ENCODE assay signal across 1 cellular context in the genomic region with DNA sequence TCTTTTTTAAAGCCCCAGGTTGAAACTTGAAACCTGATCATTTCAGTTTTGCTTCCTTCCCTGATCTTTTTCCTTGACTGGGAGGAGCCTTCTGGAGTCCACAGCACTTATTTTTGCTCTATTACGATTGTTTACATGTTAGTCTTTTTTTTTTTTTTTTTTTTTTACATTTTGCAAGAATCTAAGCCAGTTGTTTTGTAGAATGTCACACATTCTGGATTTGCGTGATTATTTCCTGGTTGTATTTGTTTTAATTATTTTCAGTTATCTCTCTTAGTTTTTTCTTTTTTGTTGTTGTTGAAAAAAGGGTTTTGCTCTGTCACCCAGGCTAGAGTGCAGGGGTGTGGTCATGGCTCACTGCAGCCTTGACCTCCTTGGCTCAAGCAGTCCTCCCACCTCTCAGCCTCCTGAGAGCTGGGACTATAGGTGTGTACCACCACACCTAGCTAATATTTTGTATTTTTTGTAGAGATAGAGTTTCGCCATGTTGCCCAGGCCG.
TF ChIP-seq lines count a peak whose summit lies in the region.

No MANE protein-coding gene starts in this region.

TF ChIP-seq in K562, 482 proteins besides CTCF, POLR2A, EP300 and RAD21 (continued from another document and continues in another):
- TF ChIP-seq, protein P1, sequence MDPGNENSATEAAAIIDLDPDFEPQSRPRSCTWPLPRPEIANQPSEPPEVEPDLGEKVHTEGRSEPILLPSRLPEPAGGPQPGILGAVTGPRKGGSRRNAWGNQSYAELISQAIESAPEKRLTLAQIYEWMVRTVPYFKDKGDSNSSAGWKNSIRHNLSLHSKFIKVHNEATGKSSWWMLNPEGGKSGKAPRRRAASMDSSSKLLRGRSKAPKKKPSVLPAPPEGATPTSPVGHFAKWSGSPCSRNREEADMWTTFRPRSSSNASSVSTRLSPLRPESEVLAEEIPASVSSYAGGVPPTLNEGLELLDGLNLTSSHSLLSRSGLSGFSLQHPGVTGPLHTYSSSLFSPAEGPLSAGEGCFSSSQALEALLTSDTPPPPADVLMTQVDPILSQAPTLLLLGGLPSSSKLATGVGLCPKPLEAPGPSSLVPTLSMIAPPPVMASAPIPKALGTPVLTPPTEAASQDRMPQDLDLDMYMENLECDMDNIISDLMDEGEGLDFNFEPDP (CRISPR knock-in tag; IDR thresholded peaks at IDR 0.05), result no peak
- TF ChIP-seq NR2C1 (IDR thresholded peaks at IDR 0.05) (no peak), NR2C1 (tag; IDR thresholded peaks at IDR 0.05) (no peak), FOSL1 (tag; conservative IDR thresholded peaks at IDR 0.05) (no peak), HDAC1 (IDR thresholded peaks at IDR 0.05) (no peak), RBM15 (IDR thresholded peaks at IDR 0.05; ENCODE audit: insufficient read depth, low read length) (no peak), E2F3 (CRISPR knock-in tag; IDR thresholded peaks at IDR 0.05) (no peak), ZFP91 (CRISPR knock-in tag; IDR thresholded peaks at IDR 0.05) (no peak), UBTF (IDR thresholded peaks at IDR 0.05; ENCODE audit: borderline replicate concordance in 1 of 2, low read depth in 2 of 2, low read length in 2 of 2) (no peak), CTCFL (IDR thresholded peaks at IDR 0.05; ENCODE audit: borderline replicate concordance, insufficient read depth, low read depth, low read length, poor library complexity, severe bottlenecking) (no peak), HINFP (tag; conservative IDR thresholded peaks at IDR 0.05; ENCODE audit: low read depth) (no peak), FOS (IDR thresholded peaks at IDR 0.05; ENCODE audit: extremely low read depth, insufficient read length) (no peak), KAT2B (IDR thresholded peaks at IDR 0.05; ENCODE audit: low read depth, low read length) (no peak), ZNF696 (CRISPR knock-in tag; conservative IDR thresholded peaks at IDR 0.05) (no peak), TAL1 (IDR thresholded peaks at IDR 0.05) (no peak), ZNF253 (CRISPR knock-in tag; conservative IDR thresholded peaks at IDR 0.05) (no peak), KDM2B (CRISPR knock-in tag; IDR thresholded peaks at IDR 0.05) (no peak), XRCC4 (IDR thresholded peaks at IDR 0.05; ENCODE audit: extremely low read depth, insufficient read depth, insufficient read length) (no peak), PCBP1 (IDR thresholded peaks at IDR 0.05; ENCODE audit: low read depth, low read length, poor library complexity, severe bottlenecking) (no peak), CREM (IDR thresholded peaks at IDR 0.05; ENCODE audit: low read depth) (0 out of 2 replicates have a peak, but pooled peaks have one; percentile 11), C11orf30 (IDR thresholded peaks at IDR 0.05; ENCODE audit: low read depth) (peak; percentile 67; the same call in 1 of the 2 replicates), SRF (CRISPR knock-in tag; IDR thresholded peaks at IDR 0.05) (no peak), ZNF174 (CRISPR knock-in tag; IDR thresholded peaks at IDR 0.05) (no peak), CLOCK (CRISPR knock-in tag; IDR thresholded peaks at IDR 0.05; ENCODE audit: borderline replicate concordance) (no peak), ZNF184 (CRISPR knock-in tag; IDR thresholded peaks at IDR 0.05) (no peak), HMGXB4 (CRISPR knock-in tag; IDR thresholded peaks at IDR 0.05) (no peak), YBX1 (IDR thresholded peaks at IDR 0.05) (no peak)
- TF ChIP-seq, protein P2, sequence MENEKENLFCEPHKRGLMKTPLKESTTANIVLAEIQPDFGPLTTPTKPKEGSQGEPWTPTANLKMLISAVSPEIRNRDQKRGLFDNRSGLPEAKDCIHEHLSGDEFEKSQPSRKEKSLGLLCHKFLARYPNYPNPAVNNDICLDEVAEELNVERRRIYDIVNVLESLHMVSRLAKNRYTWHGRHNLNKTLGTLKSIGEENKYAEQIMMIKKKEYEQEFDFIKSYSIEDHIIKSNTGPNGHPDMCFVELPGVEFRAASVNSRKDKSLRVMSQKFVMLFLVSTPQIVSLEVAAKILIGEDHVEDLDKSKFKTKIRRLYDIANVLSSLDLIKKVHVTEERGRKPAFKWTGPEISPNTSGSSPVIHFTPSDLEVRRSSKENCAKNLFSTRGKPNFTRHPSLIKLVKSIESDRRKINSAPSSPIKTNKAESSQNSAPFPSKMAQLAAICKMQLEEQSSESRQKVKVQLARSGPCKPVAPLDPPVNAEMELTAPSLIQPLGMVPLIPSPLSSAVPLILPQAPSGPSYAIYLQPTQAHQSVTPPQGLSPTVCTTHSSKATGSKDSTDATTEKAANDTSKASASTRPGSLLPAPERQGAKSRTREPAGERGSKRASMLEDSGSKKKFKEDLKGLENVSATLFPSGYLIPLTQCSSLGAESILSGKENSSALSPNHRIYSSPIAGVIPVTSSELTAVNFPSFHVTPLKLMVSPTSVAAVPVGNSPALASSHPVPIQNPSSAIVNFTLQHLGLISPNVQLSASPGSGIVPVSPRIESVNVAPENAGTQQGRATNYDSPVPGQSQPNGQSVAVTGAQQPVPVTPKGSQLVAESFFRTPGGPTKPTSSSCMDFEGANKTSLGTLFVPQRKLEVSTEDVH (IDR thresholded peaks at IDR 0.05; ENCODE audit: low read depth, partially characterized antibody), result no peak
- TF ChIP-seq, protein P3, sequence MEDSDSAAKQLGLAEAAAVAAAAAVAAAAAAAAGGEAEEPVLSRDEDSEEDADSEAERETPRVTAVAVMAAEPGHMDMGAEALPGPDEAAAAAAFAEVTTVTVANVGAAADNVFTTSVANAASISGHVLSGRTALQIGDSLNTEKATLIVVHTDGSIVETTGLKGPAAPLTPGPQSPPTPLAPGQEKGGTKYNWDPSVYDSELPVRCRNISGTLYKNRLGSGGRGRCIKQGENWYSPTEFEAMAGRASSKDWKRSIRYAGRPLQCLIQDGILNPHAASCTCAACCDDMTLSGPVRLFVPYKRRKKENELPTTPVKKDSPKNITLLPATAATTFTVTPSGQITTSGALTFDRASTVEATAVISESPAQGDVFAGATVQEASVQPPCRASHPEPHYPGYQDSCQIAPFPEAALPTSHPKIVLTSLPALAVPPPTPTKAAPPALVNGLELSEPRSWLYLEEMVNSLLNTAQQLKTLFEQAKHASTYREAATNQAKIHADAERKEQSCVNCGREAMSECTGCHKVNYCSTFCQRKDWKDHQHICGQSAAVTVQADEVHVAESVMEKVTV (CRISPR knock-in tag; IDR thresholded peaks at IDR 0.05), result no peak
- TF ChIP-seq, protein P4, sequence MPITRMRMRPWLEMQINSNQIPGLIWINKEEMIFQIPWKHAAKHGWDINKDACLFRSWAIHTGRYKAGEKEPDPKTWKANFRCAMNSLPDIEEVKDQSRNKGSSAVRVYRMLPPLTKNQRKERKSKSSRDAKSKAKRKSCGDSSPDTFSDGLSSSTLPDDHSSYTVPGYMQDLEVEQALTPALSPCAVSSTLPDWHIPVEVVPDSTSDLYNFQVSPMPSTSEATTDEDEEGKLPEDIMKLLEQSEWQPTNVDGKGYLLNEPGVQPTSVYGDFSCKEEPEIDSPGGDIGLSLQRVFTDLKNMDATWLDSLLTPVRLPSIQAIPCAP (CRISPR knock-in tag; IDR thresholded peaks at IDR 0.05; ENCODE audit: borderline replicate concordance), result no peak
